In the genomic region with DNA sequence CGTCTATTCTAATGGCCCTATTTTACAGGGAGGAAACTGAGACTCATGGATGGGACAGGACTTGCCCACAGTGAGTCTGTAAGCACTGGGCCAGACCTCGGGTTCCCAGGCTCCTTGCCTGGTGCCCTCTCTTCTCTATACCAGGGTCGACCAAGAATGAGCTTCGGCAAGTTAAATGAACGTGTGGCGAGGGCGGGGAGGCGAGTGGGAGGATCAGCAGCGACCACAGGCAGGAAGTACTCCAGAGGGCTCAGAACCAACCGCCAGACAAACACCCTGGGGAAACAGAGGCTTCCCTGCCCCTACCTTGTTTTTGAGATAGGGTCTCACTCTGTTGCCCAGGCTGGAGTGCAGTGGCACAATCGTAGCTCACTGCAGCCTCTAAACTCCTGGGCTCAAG, we compare ENCODE assay signal across 19 cellular contexts.
"Had no signal": no experiment of that assay in that cellular context is flagged by ENCODE, and none has a peak within 500 bp of the region (broad histone marks: within the 10 kb centered on the region; RNA-seq: fewer than 3 reads in every experiment).

No MANE protein-coding gene starts in this region.

- DNase-seq: activated CD4-positive, alpha-beta T cell treated with anti-CD3 and anti-CD28 coated beads, Interleukin-2, amount 10 ng/mL, durations not matched to agents 24 days and 14 days; activated CD8-positive, alpha-beta T cell treated with anti-CD3 and anti-CD28 coated beads, Interleukin-2, amount 10 ng/mL, durations not matched to agents 7 days and 5 days; activated gamma-delta T cell; activated naive CD4-positive, alpha-beta T cell treated with anti-CD3 and anti-CD28 coated beads, Interleukin-2, amount 50 U/mL, for 16 hours; activated naive CD8-positive, alpha-beta T cell treated with anti-CD3 and anti-CD28 coated beads, Interleukin-2, amount 50 U/mL, for 24 hours; heart left ventricle; left ventricle myocardium superior; mammary epithelial cell; occipital lobe; stimulated activated CD4-positive, alpha-beta T cell treated with anti-CD3 and anti-CD28 coated beads, Interleukin-4, amount 100 ng/mL, for 1 hour; stimulated activated naive CD4-positive, alpha-beta T cell; T-helper 17 cell; testis; upper lobe of left lung had no signal

- H3K27me3 ChIP-seq: testis, upper lobe of left lung had no signal

- H3K9me3 Mint-ChIP-seq: activated CD4-positive, alpha-beta T cell treated with anti-CD3 and anti-CD28 coated beads, Interleukin-2, amount 10 ng/mL, durations not matched to agents 24 days and 14 days; activated naive CD8-positive, alpha-beta T cell treated with anti-CD3 and anti-CD28 coated beads, Interleukin-2, amount 50 U/mL, for 24 hours; activated T-helper 1 cell treated with anti-CD3 and anti-CD28 coated beads, Interleukin-12 subunit alpha, Interleukin-12 subunit beta, Interleukin-2, Interleukin-4 antibody, amounts not matched to agents 30 ng/mL and 10 ng/mL and 1 ng/mL, durations not matched to agents 14 hours and 24 hours and 36 hours; neural crest cell had no signal

- ATAC-seq: activated CD4-positive, CD25-positive, alpha-beta regulatory T cell treated with anti-CD3 and anti-CD28 coated beads, Interleukin-2, amount 50 U/mL, for 24 hours; activated CD8-positive, alpha-beta T cell treated with anti-CD3 and anti-CD28 coated beads, Interleukin-2, amount 10 ng/mL, durations not matched to agents 7 days and 5 days; activated naive CD8-positive, alpha-beta T cell treated with anti-CD3 and anti-CD28 coated beads, Interleukin-2, amount 50 U/mL, for 24 hours; left ventricle myocardium superior; T-helper 17 cell had no signal

- H3K4me1 Mint-ChIP-seq: activated naive CD8-positive, alpha-beta T cell treated with anti-CD3 and anti-CD28 coated beads, Interleukin-2, amount 50 U/mL, for 24 hours; neural crest cell had no signal

- H3K4me3 ChIP-seq: heart left ventricle, prostate gland, testis, upper lobe of left lung had no signal

- H3K27ac Mint-ChIP-seq: activated CD4-positive, alpha-beta T cell treated with anti-CD3 and anti-CD28 coated beads, Interleukin-2, amount 10 ng/mL, durations not matched to agents 24 days and 14 days; activated CD8-positive, alpha-beta T cell treated with anti-CD3 and anti-CD28 coated beads, Interleukin-2, amount 10 ng/mL, durations not matched to agents 7 days and 5 days; activated naive CD8-positive, alpha-beta T cell treated with anti-CD3 and anti-CD28 coated beads, Interleukin-2, amount 50 U/mL, for 24 hours; activated T-helper 1 cell treated with anti-CD3 and anti-CD28 coated beads, Interleukin-12 subunit alpha, Interleukin-12 subunit beta, Interleukin-2, Interleukin-4 antibody, amounts not matched to agents 30 ng/mL and 10 ng/mL and 1 ng/mL, durations not matched to agents 14 hours and 24 hours and 36 hours; T-helper 17 cell had no signal

- H3K9me3 ChIP-seq: heart left ventricle, prostate gland, testis, upper lobe of left lung had no signal

- H3K27ac ChIP-seq: epithelial cell of prostate, heart left ventricle, prostate gland, testis, upper lobe of left lung had no signal

- H3K36me3 ChIP-seq: heart left ventricle, prostate gland, upper lobe of left lung had no signal

- H3K4me3 Mint-ChIP-seq: activated CD4-positive, alpha-beta T cell treated with anti-CD3 and anti-CD28 coated beads, Interleukin-2, amount 10 ng/mL, durations not matched to agents 24 days and 14 days; activated CD8-positive, alpha-beta T cell treated with anti-CD3 and anti-CD28 coated beads, Interleukin-2, amount 10 ng/mL, durations not matched to agents 7 days and 5 days; activated naive CD8-positive, alpha-beta T cell treated with anti-CD3 and anti-CD28 coated beads, Interleukin-2, amount 50 U/mL, for 24 hours; activated T-helper 1 cell treated with anti-CD3 and anti-CD28 coated beads, Interleukin-12 subunit alpha, Interleukin-12 subunit beta, Interleukin-2, Interleukin-4 antibody, amounts not matched to agents 30 ng/mL and 10 ng/mL and 1 ng/mL, durations not matched to agents 14 hours and 24 hours and 36 hours; neural crest cell; T-helper 17 cell had no signal

- H3K4me1 ChIP-seq: prostate gland, testis had no signal
